In genomic region chr3:19522305-19522704, GRCh38 we compare ENCODE assay signal across 9 cellular contexts.
"Had no signal": no experiment of that assay in that cellular context is flagged by ENCODE, and none has a peak within 500 bp of the region (broad histone marks: within the 10 kb centered on the region; RNA-seq: fewer than 3 reads in every experiment).

No MANE protein-coding gene starts in this region.

- H3K27me3 Mint-ChIP-seq: IgD-negative memory B cell had no signal

- FAIRE-seq: HepG2, HTR-8/SVneo had no signal

- DNase-seq: IMR-90, Karpas-422, KBM-7, KG1 had no signal

- H3K9ac ChIP-seq: KMS-11 had no signal

- ATAC-seq: HepG2 had no signal

- H3K9me3 Mint-ChIP-seq: IgD-negative memory B cell had no signal

- H3K4me3 Mint-ChIP-seq: IgD-negative memory B cell had no signal

- H3K4me2 ChIP-seq: KMS-11 had no signal

- H3K27ac Mint-ChIP-seq: IgD-negative memory B cell had no signal

- H3K27ac ChIP-seq: HL-60, KMS-11 had no signal
